20 cellular contexts compared by ENCODE assay signal in the genomic region with DNA sequence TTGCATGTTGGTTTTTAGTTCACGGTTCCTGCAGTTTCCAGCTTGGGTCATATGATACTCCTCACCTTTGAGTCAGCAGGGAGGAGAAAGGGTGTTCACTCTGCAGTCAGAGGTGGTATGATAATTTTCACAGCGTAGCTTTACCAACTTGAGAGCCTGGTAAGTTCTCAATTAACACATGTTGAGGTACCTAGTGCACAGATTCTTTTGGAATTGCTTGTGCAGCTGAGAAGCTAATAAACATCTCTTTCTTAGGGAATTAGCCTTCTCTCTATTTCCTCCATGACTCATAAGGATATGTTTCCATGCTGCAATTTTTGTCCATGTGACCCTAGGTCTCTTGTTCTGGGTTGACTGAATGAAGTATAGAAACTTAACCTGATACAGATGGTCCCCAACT.
A peak's percentile ranks its signal among the peaks of the same experiment; 100 is the strongest.
DNase-seq lines count a peak whose midpoint lies in the region; ATAC-seq lines count a peak whose summit lies in the region.
"Had no signal": no experiment of that assay in that cellular context is flagged by ENCODE, and none has a peak within 500 bp of the region (broad histone marks: within the 10 kb centered on the region; RNA-seq: fewer than 3 reads in every experiment).

No MANE protein-coding gene starts in this region.

- DNase-seq in EH (ENCODE audit: low read depth), result peak; percentile 46
- DNase-seq in NCI-H226, result peak; percentile 15
- no peak for DNase-seq in epithelial cell of prostate (ENCODE audit: low read depth, low spot score)
- peak; percentile 23 for DNase-seq in non-pigmented ciliary epithelial cell (ENCODE audit: low read depth)
- DNase-seq in activated T-cell treated with anti-CD3 and anti-CD28 coated beads, Interleukin-2, amount 50 U/mL, for 48 hours, result no peak
- DNase-seq in hippocampal formation (lab: John Stamatoyannopoulos, UW), result no peak
- DNase-seq: activated CD4-positive, alpha-beta T cell treated with anti-CD3 and anti-CD28 coated beads, Interleukin-2, amount 50 U/mL, for 1 hour; aorta; Caco-2; GF-D8; head of caudate nucleus; naive thymus-derived CD4-positive, alpha-beta T cell; NCI-H1417 treated with DMSO at 0.1 percent for 48 hours; NCI-H446; pancreas; stimulated activated CD4-positive, alpha-beta T cell treated with anti-CD3 and anti-CD28 coated beads, Interleukin-2, amount 100 ng/mL, for 48 hours; T-cell; uterus had no signal

- ATAC-seq in GM19455 (IDR thresholded peaks at IDR 0.05; ENCODE audit: unreplicated experiment), result no peak
- ATAC-seq: GM12878; naive thymus-derived CD4-positive, alpha-beta T cell; pancreas; T-cell had no signal

- H3K27ac ChIP-seq in epithelial cell of prostate, result peak overlapping the region; percentile 36
- H3K27ac ChIP-seq: pancreas, uterus had no signal

Comparison
In these comparisons a context has a peak if more than half of its experiments do, and no peak if none do; other contexts are left out.
1. DNase-seq: peak in EH (single experiment), NCI-H226 (single experiment) and non-pigmented ciliary epithelial cell (single experiment); none in epithelial cell of prostate (single experiment), activated T-cell treated with anti-CD3 and anti-CD28 coated beads, Interleukin-2, amount 50 U/mL, for 48 hours (0 of 2) and hippocampal formation (0 of 2).